ENCODE assay signal across 11 cellular contexts in genomic region chrX:154775611-154776349, GRCh38. TPM values are rescaled to one million over a fixed set of nuclear protein-coding genes. Genes with fewer than 3 reads are reported as not detected.
DNase-seq lines count a peak whose midpoint lies in the region; ATAC-seq and FAIRE-seq lines count a peak whose summit lies in the region.
"Had no signal": no experiment of that assay in that cellular context is flagged by ENCODE, and none has a peak within 500 bp of the region (broad histone marks: within the 10 kb centered on the region; RNA-seq: fewer than 3 reads in every experiment).

No MANE protein-coding gene starts in this region.

- CTCF ChIA-PET in T-cell (lab: Charles Lee): interaction anchor here (0.5 to 0.6 kb wide), 2 partner anchors 11 to 265 kb away, joined by 4 to 5 read pairs; no protein-coding TSS in a partner anchor

- H3K27me3 ChIP-seq in small intestine (ENCODE audit: control insufficient read depth in 2 of 2, insufficient read depth in 2 of 2, low read length in 2 of 2): no peaks in the 10 kb centered on the region
- H3K27me3 ChIP-seq: suprapubic skin had no signal

- no peak overlapping the region for H3K4me3 ChIP-seq in small intestine (ENCODE audit: low read depth in 1 of 2, low read length in 2 of 2)
- H3K4me3 ChIP-seq: suprapubic skin had no signal

- no peaks in the 10 kb centered on the region for H3K9me3 Mint-ChIP-seq in T-cell

- ATAC-seq in T-cell (replicated peaks in 1 of 4) (peak in 1 of 4 experiments; percentile 37), HG02870 (IDR thresholded peaks at IDR 0.05; ENCODE audit: unreplicated experiment) (no peak)

- H3K36me3 Mint-ChIP-seq in T-cell: peaks cover 32% of the 10 kb centered on the region

- H3K9me3 ChIP-seq in small intestine (ENCODE audit: control insufficient read depth, low read depth): peaks cover 1% of the 10 kb centered on the region
- H3K9me3 ChIP-seq: suprapubic skin had no signal

- 76 to 83% (median 82%) methylated on average over 13 of the region's 13 CpGs for WGBS in small intestine, 3 donors

- no peak for FAIRE-seq in small intestine (lab: Jason Lieb, UNC)

- H3K4me1 ChIP-seq in small intestine (ENCODE audit: control insufficient read depth in 2 of 2, insufficient read depth in 1 of 2, low read depth in 1 of 2, low read length in 1 of 2): no peaks in the 10 kb centered on the region
- H3K4me1 ChIP-seq: suprapubic skin had no signal

- H3K27ac Mint-ChIP-seq in T-cell: peak overlapping the region; percentile 52 to 53

- peaks cover 5 to 13% of the 10 kb centered on the region in 2 donors for H3K36me3 ChIP-seq in small intestine (ENCODE audit: control insufficient read depth in 2 of 2, insufficient read depth in 2 of 2, low read length in 2 of 2)

- DNase-seq in DMS 273 (lab: John Stamatoyannopoulos, UW; ENCODE audit: unreplicated experiment) (peak; percentile 69), DMS 273 treated with DMSO at 0.1 percent for 48 hours (lab: John Stamatoyannopoulos, UW) (no peak), T-cell (no peak), epithelial cell of prostate (ENCODE audit: low read depth, low spot score) (peak; percentile 1), small intestine (peak; percentile 6), cerebellar nuclear complex (lab: John Stamatoyannopoulos, UW) (no peak), ecto neural progenitor cell (ENCODE audit: low spot score) (no peak)

- no peak overlapping the region for H3K4me3 Mint-ChIP-seq in T-cell

- peaks cover 0 to 11% (median 10%) of the 10 kb centered on the region in 3 donors for H3K4me1 Mint-ChIP-seq in T-cell

- peaks cover 0 to 10% of the 10 kb centered on the region in 2 donors for H3K27me3 Mint-ChIP-seq in T-cell

- POLR2A ChIA-PET in T-cell (lab: Charles Lee): no interaction called here

- no peak overlapping the region for H3K27ac ChIP-seq in epithelial cell of prostate
- H3K27ac ChIP-seq in small intestine (ENCODE audit: low read depth in 1 of 2, low read length in 1 of 2): no peak overlapping the region
- H3K27ac ChIP-seq: 22Rv1, suprapubic skin had no signal

RNA-seq across cellular contexts. Expression of gene DKC1, which starts 13.1 kb away (rescaled TPM):
- 10 to 100 TPM; 56.5 to 63.2 (median 58.5) TPM for total RNA-seq in T-cell
- 10 to 100 TPM; 12.5 to 56.0 (median 19.7) TPM for polyA plus RNA-seq in small intestine

RNA-seq across cellular contexts. Expression of gene GAB3, which starts 24.9 kb away (rescaled TPM):
- 10 to 100 TPM in 4 of 5 donors, 1 to 10 TPM in 1; 9.1 to 26.2 (median 18.4) TPM for total RNA-seq in T-cell
- polyA plus RNA-seq in small intestine: 1 to 10 TPM; 1.1 to 1.6 (median 1.1) TPM

RNA-seq across cellular contexts. Expression of gene MPP1, which starts 29.5 kb away (rescaled TPM):
- total RNA-seq in T-cell: 10 to 100 TPM; 13.6 to 24.1 (median 15.1) TPM
- polyA plus RNA-seq in small intestine: 100 to 1,000 TPM in 2 of 3 donors, 10 to 100 TPM in 1; 35.9 to 199 (median 132) TPM

RNA-seq across cellular contexts. Expression of gene SMIM9, which starts 58.7 kb away (rescaled TPM):
- total RNA-seq in T-cell: not detected
- polyA plus RNA-seq in small intestine: not detected
- total RNA-seq: fibroblast of lung, suprapubic skin had no signal
- polyA plus RNA-seq: fibroblast of lung had no signal

Comparison
In these comparisons a context has a peak if more than half of its experiments do, and no peak if none do; other contexts are left out.
1. DNase-seq: peak in DMS 273 (single experiment), epithelial cell of prostate (single experiment) and small intestine (single experiment); none in DMS 273 treated with DMSO at 0.1 percent for 48 hours (single experiment), T-cell (0 of 34), cerebellar nuclear complex (0 of 2) and ecto neural progenitor cell (single experiment).